ENCODE assay signal across 1 cellular context in the genomic region with DNA sequence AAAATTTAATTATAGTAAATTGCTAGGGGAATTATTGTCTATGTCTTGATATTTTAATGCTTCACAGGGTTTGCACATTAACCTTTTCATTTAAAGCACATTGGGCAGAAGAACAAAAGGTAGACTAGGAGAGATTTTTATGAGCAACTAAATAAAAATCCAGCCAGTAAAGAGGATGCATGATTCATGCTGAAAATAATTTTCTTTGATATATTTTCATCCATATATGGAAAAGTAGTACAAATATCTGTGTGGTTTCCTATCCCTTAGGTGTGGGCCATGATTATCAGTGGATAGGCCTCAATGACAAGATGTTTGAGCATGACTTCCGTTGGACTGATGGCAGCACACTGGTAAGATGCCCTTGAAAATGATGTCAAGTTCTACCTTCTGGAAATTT.
TF ChIP-seq lines count a peak whose summit lies in the region.

No MANE protein-coding gene starts in this region.

TF ChIP-seq in A549, 52 proteins besides CTCF, POLR2A, EP300 and RAD21 (continued from another document):
- TF ChIP-seq, protein P1, sequence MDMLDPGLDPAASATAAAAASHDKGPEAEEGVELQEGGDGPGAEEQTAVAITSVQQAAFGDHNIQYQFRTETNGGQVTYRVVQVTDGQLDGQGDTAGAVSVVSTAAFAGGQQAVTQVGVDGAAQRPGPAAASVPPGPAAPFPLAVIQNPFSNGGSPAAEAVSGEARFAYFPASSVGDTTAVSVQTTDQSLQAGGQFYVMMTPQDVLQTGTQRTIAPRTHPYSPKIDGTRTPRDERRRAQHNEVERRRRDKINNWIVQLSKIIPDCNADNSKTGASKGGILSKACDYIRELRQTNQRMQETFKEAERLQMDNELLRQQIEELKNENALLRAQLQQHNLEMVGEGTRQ (IDR thresholded peaks at IDR 0.05) = no peak
- TF ChIP-seq, protein P2, sequence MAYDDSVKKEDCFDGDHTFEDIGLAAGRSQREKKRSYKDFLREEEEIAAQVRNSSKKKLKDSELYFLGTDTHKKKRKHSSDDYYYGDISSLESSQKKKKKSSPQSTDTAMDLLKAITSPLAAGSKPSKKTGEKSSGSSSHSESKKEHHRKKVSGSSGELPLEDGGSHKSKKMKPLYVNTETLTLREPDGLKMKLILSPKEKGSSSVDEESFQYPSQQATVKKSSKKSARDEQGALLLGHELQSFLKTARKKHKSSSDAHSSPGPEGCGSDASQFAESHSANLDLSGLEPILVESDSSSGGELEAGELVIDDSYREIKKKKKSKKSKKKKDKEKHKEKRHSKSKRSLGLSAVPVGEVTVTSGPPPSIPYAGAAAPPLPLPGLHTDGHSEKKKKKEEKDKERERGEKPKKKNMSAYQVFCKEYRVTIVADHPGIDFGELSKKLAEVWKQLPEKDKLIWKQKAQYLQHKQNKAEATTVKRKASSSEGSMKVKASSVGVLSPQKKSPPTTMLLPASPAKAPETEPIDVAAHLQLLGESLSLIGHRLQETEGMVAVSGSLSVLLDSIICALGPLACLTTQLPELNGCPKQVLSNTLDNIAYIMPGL (CRISPR knock-in tag; IDR thresholded peaks at IDR 0.05; ENCODE audit: borderline replicate concordance) = no peak
- no peak for TF ChIP-seq POLR2AphosphoS2 (conservative IDR thresholded peaks at IDR 0.05; ENCODE audit: low read length)
- TF ChIP-seq ZFP36 (IDR thresholded peaks at IDR 0.05; ENCODE audit: borderline replicate concordance, partially characterized antibody) = no peak
- no peak for TF ChIP-seq CBX2 (IDR thresholded peaks at IDR 0.05; ENCODE audit: borderline replicate concordance, low read depth)
- no peak for TF ChIP-seq NFE2L2 (conservative IDR thresholded peaks at IDR 0.05; ENCODE audit: low read length)
- no peak for TF ChIP-seq ZSCAN20 (CRISPR knock-in tag; IDR thresholded peaks at IDR 0.05)
- no peak for TF ChIP-seq TFCP2L1 (CRISPR knock-in tag; IDR thresholded peaks at IDR 0.05)
- no peak for TF ChIP-seq KDM5A (IDR thresholded peaks at IDR 0.05)
- TF ChIP-seq HOXA7 (CRISPR knock-in tag; IDR thresholded peaks at IDR 0.05) = no peak
- TF ChIP-seq FOXS1 (CRISPR knock-in tag; IDR thresholded peaks at IDR 0.05) = no peak
- TF ChIP-seq, protein P3, sequence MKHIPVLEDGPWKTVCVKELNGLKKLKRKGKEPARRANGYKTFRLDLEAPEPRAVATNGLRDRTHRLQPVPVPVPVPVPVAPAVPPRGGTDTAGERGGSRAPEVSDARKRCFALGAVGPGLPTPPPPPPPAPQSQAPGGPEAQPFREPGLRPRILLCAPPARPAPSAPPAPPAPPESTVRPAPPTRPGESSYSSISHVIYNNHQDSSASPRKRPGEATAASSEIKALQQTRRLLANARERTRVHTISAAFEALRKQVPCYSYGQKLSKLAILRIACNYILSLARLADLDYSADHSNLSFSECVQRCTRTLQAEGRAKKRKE (CRISPR knock-in tag; IDR thresholded peaks at IDR 0.05; ENCODE audit: low read depth) = no peak
TF ChIP-seq in A549: peak in this region for 0.
